In genomic region chr15:52106641-52107040, GRCh38 we compare ENCODE assay signal across 25 cellular contexts. TPM values are rescaled to one million over a fixed set of nuclear protein-coding genes. Genes with fewer than 3 reads are reported as not detected.
DNase-seq lines count a peak whose midpoint lies in the region; ATAC-seq, FAIRE-seq and TF ChIP-seq lines count a peak whose summit lies in the region.
"Had no signal": no experiment of that assay in that cellular context is flagged by ENCODE, and none has a peak within 500 bp of the region (broad histone marks: within the 10 kb centered on the region; RNA-seq: fewer than 3 reads in every experiment).

No MANE protein-coding gene starts in this region.

- H3K9me3 ChIP-seq in HepG2 (ENCODE audit: low read length): no peaks in the 10 kb centered on the region
- H3K9me3 ChIP-seq in right lobe of liver: no peaks in the 10 kb centered on the region
- H3K9me3 ChIP-seq in osteoblast (ENCODE audit: low read depth, low read length): no peaks in the 10 kb centered on the region
- H3K9me3 ChIP-seq: Caco-2, HAP-1 had no signal

- H3K4me1 ChIP-seq in HepG2 (ENCODE audit: insufficient read depth, low read length) (peaks cover 61% of the 10 kb centered on the region), right lobe of liver (peaks cover 0 to under 1% (median 0%) of the 10 kb centered on the region in 4 donors), osteoblast (ENCODE audit: insufficient read depth, low read length) (peaks cover 20% of the 10 kb centered on the region)

- H3K27me3 ChIP-seq in HepG2 (ENCODE audit: control insufficient read depth in 1 of 2, insufficient read depth in 2 of 2, low read length in 2 of 2) (no peaks in the 10 kb centered on the region), right lobe of liver (no peaks in the 10 kb centered on the region), osteoblast (ENCODE audit: insufficient read depth, low read length) (peaks cover 28% of the 10 kb centered on the region)
- H3K27me3 ChIP-seq: BLaER1 had no signal

- H3K4me3 ChIP-seq in HepG2 (replicated peaks in 1 of 3; ENCODE audit: insufficient read depth in 1 of 3, low read depth in 2 of 3, low read length in 3 of 3): no peak overlapping the region
- no peak overlapping the region for H3K4me3 ChIP-seq in right lobe of liver
- H3K4me3 ChIP-seq in osteoblast (ENCODE audit: insufficient read depth, low read length): no peak overlapping the region
- H3K4me3 ChIP-seq: BLaER1, GM12878, HAP-1 had no signal

- BruUV-seq in HepG2 (replicated peaks; lab: Mats Ljungman, UMichigan): no TSS peak

- no peak for TF ChIP-seq CTCF in HepG2 (CRISPR knock-in tag; IDR thresholded peaks at IDR 0.05)
- TF ChIP-seq CTCF in right lobe of liver (IDR thresholded peaks at IDR 0.05): no peak
- TF ChIP-seq CTCF in osteoblast (IDR thresholded peaks at IDR 0.05; ENCODE audit: extremely low read depth, low read depth, low read length): no peak

- no peak overlapping the region for H2AFZ ChIP-seq in HepG2 (ENCODE audit: low read length)
- peak overlapping the region; percentile 12 for H2AFZ ChIP-seq in osteoblast (ENCODE audit: low read length)

- in situ Hi-C loops in HepG2 (cut with HindIII; ENCODE audit: extremely low pct_ligation_motif_present, low pct_unique_long_range_greater_than_20kb): no loop called here

- H3K4me2 ChIP-seq in HepG2 (ENCODE audit: low read depth, low read length) (peak overlapping the region; percentile 12), osteoblast (ENCODE audit: insufficient read depth, low read length) (no peak overlapping the region)
- H3K4me2 ChIP-seq: BLaER1 had no signal

- H3K79me2 ChIP-seq in HepG2 (ENCODE audit: insufficient read depth, low read length) (no peaks in the 10 kb centered on the region), osteoblast (ENCODE audit: insufficient read depth, low read length) (no peaks in the 10 kb centered on the region)

- TF ChIP-seq EP300 in HepG2 (IDR thresholded peaks at IDR 0.05; ENCODE audit: low read depth in 2 of 2, low read length in 2 of 2) (no peak), HepG2 (CRISPR knock-in tag; IDR thresholded peaks at IDR 0.05; ENCODE audit: borderline replicate concordance) (no peak)

- POLR2A ChIA-PET in HepG2 (lab: Yijun Ruan, JAX): no interaction called here

- H4K20me1 ChIP-seq in HepG2 (ENCODE audit: insufficient read depth, low read length) (no peaks in the 10 kb centered on the region), osteoblast (ENCODE audit: insufficient read depth, low read length) (no peaks in the 10 kb centered on the region)
- H4K20me1 ChIP-seq: BLaER1 had no signal

- no peak for FAIRE-seq in HepG2 (lab: Jason Lieb, UNC)
- FAIRE-seq: A204.1, D721Med, GM12878, GM19239, H54 had no signal

- no peaks in the 10 kb centered on the region for H3K36me3 ChIP-seq in HepG2 (replicated peaks in 1 of 2; ENCODE audit: control insufficient read depth in 1 of 2, insufficient read depth in 2 of 2, low read length in 2 of 2)
- H3K36me3 ChIP-seq in right lobe of liver: no peaks in the 10 kb centered on the region
- H3K36me3 ChIP-seq in osteoblast (ENCODE audit: insufficient read depth, low read length): no peaks in the 10 kb centered on the region
- H3K36me3 ChIP-seq: BLaER1, HAP-1 had no signal

- TF ChIP-seq RAD21 in HepG2 (CRISPR knock-in tag; IDR thresholded peaks at IDR 0.05): no peak

- no peak for ATAC-seq in HepG2
- no peak for ATAC-seq in right lobe of liver
- ATAC-seq in GM21717 (IDR thresholded peaks at IDR 0.05; ENCODE audit: unreplicated experiment): no peak
- ATAC-seq: CD8-positive, alpha-beta T cell; GM12878 had no signal

- intact Hi-C loops in HepG2 (cut with micrococcal nuclease; ENCODE audit: unreplicated experiment) (no loop called here), right lobe of liver (cut with DNase I) (no loop called here)

- DNase-seq in HepG2 (ENCODE audit: low spot score) (no peak), right lobe of liver (no peak), dermis microvascular lymphatic vessel endothelial cell (ENCODE audit: low read depth in 2 of 2) (peak; percentile 58 to 64), osteoblast (ENCODE audit: insufficient read length, low spot score, missing footprints) (no peak), mucosa of gallbladder (ENCODE audit: low spot score) (no peak), D341Med (ENCODE audit: low spot score) (no peak)
- DNase-seq: Caco-2; CD4-positive, CD25-positive, alpha-beta regulatory T cell; CD8-positive, alpha-beta T cell; DMS 273 treated with DMSO at 0.1 percent for 48 hours; DMS79; EL; GDM1; GOT3; HFFc6 had no signal

- no peak overlapping the region for H3K9ac ChIP-seq in HepG2 (ENCODE audit: insufficient read depth, low read depth, low read length)
- H3K9ac ChIP-seq: BLaER1 had no signal

- TF ChIP-seq POLR2A in HepG2 (IDR thresholded peaks at IDR 0.05; ENCODE audit: insufficient read depth in 1 of 2, low read depth in 2 of 2, low read length in 2 of 2): no peak
- TF ChIP-seq POLR2A in right lobe of liver (IDR thresholded peaks at IDR 0.05): no peak

- CTCF ChIA-PET in HepG2 (lab: Yijun Ruan, JAX; ENCODE audit: low intra/inter-chr PET ratio, low total read pairs): no interaction called here

- WGBS in HepG2 (ENCODE audit: low lambda C conversion rate): 42% methylated on average over 6 of the region's 6 CpGs
- WGBS in right lobe of liver (ENCODE audit: insufficient coverage, low coverage, low lambda C conversion rate, missing lambda C conversion rate): 55% methylated on average over 6 of the region's 6 CpGs

- H3K27ac ChIP-seq in HepG2 (ENCODE audit: extremely low read length, insufficient read depth, low read length) (no peak overlapping the region), right lobe of liver (no peak overlapping the region), osteoblast (ENCODE audit: low read depth, low read length) (no peak overlapping the region)
- H3K27ac ChIP-seq: 22Rv1, BLaER1, C4-2B had no signal

TF ChIP-seq in HepG2, 621 proteins besides CTCF, POLR2A, EP300 and RAD21:
- TF ChIP-seq NFE2L1 (CRISPR knock-in tag; IDR thresholded peaks at IDR 0.05; ENCODE audit: borderline replicate concordance) (no peak), CENPT (CRISPR knock-in tag; IDR thresholded peaks at IDR 0.05; ENCODE audit: low read depth) (no peak), HOMEZ (CRISPR knock-in tag; IDR thresholded peaks at IDR 0.05; ENCODE audit: low read depth) (peak; percentile 28; the same call in 1 of the 2 replicates)

RNA-seq across cellular contexts. Expression of gene BCL2L10, which starts 5.9 kb away (rescaled TPM):
- not detected in 2 replicates for total RNA-seq in HepG2 (2016; rRNA removed; fragmentation: Illumina TruSeq; extraction: Trizol)
- not detected in 2 replicates for total RNA-seq in HepG2 (2016; cell fraction: cytosol; rRNA removed; fragmentation: Illumina TruSeq; extraction: Trizol; ENCODE audit: low read depth)
- total RNA-seq in HepG2 (2016; cell fraction: insoluble cytoplasmic fraction; rRNA removed; fragmentation: Illumina TruSeq; extraction: Trizol): not detected in 2 replicates
- not detected in 2 replicates for total RNA-seq in HepG2 (2016; cell fraction: membrane; rRNA removed; fragmentation: Illumina TruSeq; extraction: Trizol)
- not detected in 2 replicates for total RNA-seq in HepG2 (2016; cell fraction: nucleus; rRNA removed; fragmentation: Illumina TruSeq; extraction: Trizol)
- not detected in 2 replicates for polyA plus RNA-seq in HepG2 (2011; rRNA removed)
- polyA plus RNA-seq in HepG2 (2011; cell fraction: cytosol; rRNA removed): not detected in 2 replicates
- polyA plus RNA-seq in HepG2 (2011; cell fraction: nucleus; rRNA removed): not detected in 2 replicates
- not detected in 2 replicates for polyA plus RNA-seq in HepG2 (2012)
- polyA plus RNA-seq in HepG2 (2016; cell fraction: cytosol; fragmentation: Illumina TruSeq; extraction: Trizol; ENCODE audit: low read depth): not detected in 2 replicates
- polyA plus RNA-seq in HepG2 (2016; cell fraction: insoluble cytoplasmic fraction; fragmentation: Illumina TruSeq; extraction: Trizol; ENCODE audit: low read depth): not detected in 2 replicates
- not detected in 2 replicates for polyA plus RNA-seq in HepG2 (2016; cell fraction: membrane; fragmentation: Illumina TruSeq; extraction: Trizol; ENCODE audit: low read depth)
- not detected in 2 replicates for polyA plus RNA-seq in HepG2 (2016; cell fraction: nucleus; fragmentation: Illumina TruSeq; extraction: Trizol; ENCODE audit: insufficient read depth, low read depth)
- not detected in 2 replicates for polyA minus RNA-seq in HepG2 (2011; rRNA and poly(A)+ RNA removed; ENCODE audit: low replicate concordance)
- polyA minus RNA-seq in HepG2 (2011; cell fraction: cytosol; rRNA and poly(A)+ RNA removed): not detected in 2 replicates
- polyA minus RNA-seq in HepG2 (2011; cell fraction: nucleus; rRNA and poly(A)+ RNA removed): 0.62 TPM in 1 of 2 replicates, not detected in the other
- total RNA-seq in right lobe of liver: 1 to 10 TPM; 1.8 to 3.9 (median 2.6) TPM
- 0.51 and 2.4 TPM in 2 replicates for total RNA-seq in dermis microvascular lymphatic vessel endothelial cell
- total RNA-seq in osteoblast: not detected in 2 replicates
- 4.7 TPM for total RNA-seq in mucosa of gallbladder

Comparison
In these comparisons a context has a peak if more than half of its experiments do, and no peak if none do; other contexts are left out.
1. DNase-seq: peak in dermis microvascular lymphatic vessel endothelial cell (2 of 2); none in HepG2 (single experiment), right lobe of liver (0 of 3), osteoblast (single experiment), mucosa of gallbladder (single experiment) and D341Med (single experiment).